In genomic region chr1:198829356-198829755, GRCh38 we compare ENCODE assay signal across 1 cellular context.
TF ChIP-seq lines count a peak whose summit lies in the region.

No MANE protein-coding gene starts in this region.

TF ChIP-seq in endothelial cell of umbilical vein, 7 proteins besides CTCF, POLR2A, EP300 and RAD21 (continued from another document):
- TF ChIP-seq MAX (IDR thresholded peaks at IDR 0.05; ENCODE audit: insufficient read depth, insufficient read length): no peak
